Comparison of ENCODE assay signal across 20 cellular contexts in genomic region chr22:48167238-48167637, GRCh38.
"Had no signal": no experiment of that assay in that cellular context is flagged by ENCODE, and none has a peak within 500 bp of the region (broad histone marks: within the 10 kb centered on the region; RNA-seq: fewer than 3 reads in every experiment).

No MANE protein-coding gene starts in this region.

- H3K4me3 ChIP-seq: body of pancreas, left ventricle myocardium inferior, pancreas, testis had no signal

- H3K4me1 Mint-ChIP-seq: activated B cell treated with CpG ODN at 0.5 μM for 24 hours; activated CD4-positive, alpha-beta T cell treated with anti-CD3 and anti-CD28 coated beads, Interleukin-2, amount 10 ng/mL, durations not matched to agents 24 days and 14 days; activated naive CD4-positive, alpha-beta T cell treated with anti-CD3 and anti-CD28 coated beads, Interleukin-2, amount 50 U/mL, for 24 hours; nephron; stimulated activated naive CD8-positive, alpha-beta T cell treated with anti-CD3 and anti-CD28 coated beads, Interleukin-15, amount 100 ng/mL, for 72 hours had no signal

- H3K9me3 ChIP-seq: body of pancreas, left ventricle myocardium inferior, pancreas, testis had no signal

- H3K4me1 ChIP-seq: body of pancreas, left ventricle myocardium inferior, pancreas, testis had no signal

- H3K27ac Mint-ChIP-seq: activated B cell treated with CpG ODN at 0.5 μM for 24 hours; activated CD4-positive, alpha-beta T cell treated with anti-CD3 and anti-CD28 coated beads, Interleukin-2, amount 10 ng/mL, durations not matched to agents 24 days and 14 days; activated naive CD4-positive, alpha-beta T cell treated with anti-CD3 and anti-CD28 coated beads, Interleukin-2, amount 50 U/mL, for 24 hours; activated T-helper 2 cell treated with anti-CD3 and anti-CD28 coated beads, Interferon-gamma antibody, Interleukin-2, Interleukin-4, amounts not matched to agents 10 μg/mL and 5 μg/mL and 100 μg/mL, durations not matched to agents 14 hours and 24 hours and 36 hours; nephron; stimulated activated naive CD8-positive, alpha-beta T cell treated with anti-CD3 and anti-CD28 coated beads, Interleukin-15, amount 100 ng/mL, for 72 hours had no signal

- H3K27me3 ChIP-seq: body of pancreas, testis had no signal

- H3K9me3 Mint-ChIP-seq: activated B cell treated with CpG ODN at 0.5 μM for 24 hours; activated CD4-positive, alpha-beta T cell treated with anti-CD3 and anti-CD28 coated beads, Interleukin-2, amount 10 ng/mL, durations not matched to agents 24 days and 14 days; activated naive CD4-positive, alpha-beta T cell treated with anti-CD3 and anti-CD28 coated beads, Interleukin-2, amount 50 U/mL, for 24 hours; activated T-helper 2 cell treated with anti-CD3 and anti-CD28 coated beads, Interferon-gamma antibody, Interleukin-2, Interleukin-4, amounts not matched to agents 10 μg/mL and 5 μg/mL and 100 μg/mL, durations not matched to agents 14 hours and 24 hours and 36 hours; nephron had no signal

- DNase-seq: activated B cell treated with CpG ODN at 0.5 μM for 24 hours; activated CD4-positive, alpha-beta T cell treated with anti-CD3 and anti-CD28 coated beads, Interleukin-2, amount 10 ng/mL, durations not matched to agents 24 days and 14 days; activated CD8-positive, alpha-beta memory T cell treated with anti-CD3 and anti-CD28 coated beads for 24 hours; amniotic stem cell; body of pancreas; central memory CD4-positive, alpha-beta T cell; cortex of kidney; effector CD8-positive, alpha-beta T cell; foreskin melanocyte; head of caudate nucleus; left ventricle myocardium inferior; mesenchymal stem cell; pancreas; stimulated activated CD4-positive, alpha-beta T cell treated with anti-CD3 and anti-CD28 coated beads, Interleukin-15, amount 100 ng/mL, for 24 hours; stimulated activated CD4-positive, alpha-beta T cell treated with anti-CD3 and anti-CD28 coated beads, Interleukin-4, amount 100 ng/mL, for 4 hours; stimulated activated naive CD8-positive, alpha-beta T cell treated with anti-CD3 and anti-CD28 coated beads, Interleukin-15, amount 100 ng/mL, for 72 hours; testis had no signal

- H3K4me3 Mint-ChIP-seq: activated B cell treated with CpG ODN at 0.5 μM for 24 hours; activated CD4-positive, alpha-beta T cell treated with anti-CD3 and anti-CD28 coated beads, Interleukin-2, amount 10 ng/mL, durations not matched to agents 24 days and 14 days; activated naive CD4-positive, alpha-beta T cell treated with anti-CD3 and anti-CD28 coated beads, Interleukin-2, amount 50 U/mL, for 24 hours; nephron; stimulated activated naive CD8-positive, alpha-beta T cell treated with anti-CD3 and anti-CD28 coated beads, Interleukin-15, amount 100 ng/mL, for 72 hours had no signal

- H3K36me3 Mint-ChIP-seq: activated naive CD4-positive, alpha-beta T cell treated with anti-CD3 and anti-CD28 coated beads, Interleukin-2, amount 50 U/mL, for 24 hours had no signal

- H3K36me3 ChIP-seq: left ventricle myocardium inferior, pancreas had no signal

- ATAC-seq: body of pancreas; pancreas; stimulated activated naive CD8-positive, alpha-beta T cell treated with anti-CD3 and anti-CD28 coated beads, Interleukin-15, amount 100 ng/mL, for 72 hours had no signal

- H3K27me3 Mint-ChIP-seq: activated CD4-positive, alpha-beta T cell treated with anti-CD3 and anti-CD28 coated beads, Interleukin-2, amount 10 ng/mL, durations not matched to agents 24 days and 14 days; activated naive CD4-positive, alpha-beta T cell treated with anti-CD3 and anti-CD28 coated beads, Interleukin-2, amount 50 U/mL, for 24 hours; stimulated activated naive CD8-positive, alpha-beta T cell treated with anti-CD3 and anti-CD28 coated beads, Interleukin-15, amount 100 ng/mL, for 72 hours had no signal

- H3K27ac ChIP-seq: body of pancreas, left ventricle myocardium inferior, pancreas, testis had no signal
